23 cellular contexts compared by ENCODE assay signal in the genomic region with DNA sequence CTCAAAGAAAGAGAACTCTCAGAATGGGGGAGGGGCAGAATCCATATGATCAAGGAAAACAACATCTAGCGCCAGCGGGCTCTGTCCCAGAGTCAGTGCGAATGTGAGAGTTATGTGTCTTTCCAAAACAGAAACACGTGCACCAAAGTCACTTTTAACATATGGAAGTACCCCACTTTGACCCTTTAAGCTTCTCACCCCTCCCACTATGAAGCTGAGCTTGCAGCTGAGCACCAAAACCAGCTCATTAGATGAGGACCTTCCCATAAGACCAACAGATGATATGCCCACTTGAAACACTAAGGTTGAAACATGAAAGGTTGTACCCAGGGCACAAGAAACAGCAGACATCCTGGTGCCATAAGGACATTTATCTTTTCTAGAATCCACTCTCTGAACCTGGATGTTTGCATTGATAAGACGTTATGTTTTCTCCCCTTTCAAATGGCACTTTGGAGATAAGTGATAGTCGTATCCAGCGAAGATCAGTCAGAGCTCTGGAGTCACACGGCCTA.
"Had no signal": no experiment of that assay in that cellular context is flagged by ENCODE, and none has a peak within 500 bp of the region (broad histone marks: within the 10 kb centered on the region; RNA-seq: fewer than 3 reads in every experiment).

No MANE protein-coding gene starts in this region.

- H3K4me3 ChIP-seq: lung, pancreas, psoas muscle, skin epidermis, stomach, testis had no signal

- H3K27me3 ChIP-seq: foreskin keratinocyte, pancreas, stomach, testis had no signal

- H3K27ac Mint-ChIP-seq: activated naive CD4-positive, alpha-beta T cell treated with anti-CD3 and anti-CD28 coated beads, Interleukin-2, amount 10 ng/mL, durations not matched to agents 7 days and 5 days; activated T-helper 2 cell treated with anti-CD3 and anti-CD28 coated beads, Interferon-gamma antibody, Interleukin-2, Interleukin-4, amounts not matched to agents 10 μg/mL and 5 μg/mL and 100 μg/mL, durations not matched to agents 14 hours and 24 hours and 36 hours; mesothelial cell of epicardium; nephron progenitor cell; stimulated activated memory B cell treated with anti-CD40 and anti-IgM and Interleukin-4, amounts not matched to agents 10 μg/mL and 1 μg/mL and 100 μg/mL, for 72 hours; T-helper 1 cell treated with Interleukin-12 subunit alpha and Interleukin-12 subunit beta and Interleukin-4 antibody, amounts not matched to agents 30 μg/mL and 1 μg/mL, for 36 hours; type B pancreatic cell had no signal

- H3K36me3 Mint-ChIP-seq: stimulated activated memory B cell treated with anti-CD40 and anti-IgM and Interleukin-4, amounts not matched to agents 10 μg/mL and 1 μg/mL and 100 μg/mL, for 72 hours had no signal

- H3K9me3 ChIP-seq: pancreas, psoas muscle, stomach, testis had no signal

- H3K4me1 ChIP-seq: foreskin keratinocyte had no signal

- H3K27me3 Mint-ChIP-seq: activated naive CD4-positive, alpha-beta T cell treated with anti-CD3 and anti-CD28 coated beads, Interleukin-2, amount 10 ng/mL, durations not matched to agents 7 days and 5 days; type B pancreatic cell had no signal

- DNase-seq: activated CD4-positive, alpha-beta T cell treated with anti-CD3 and anti-CD28 coated beads for 4 hours; activated CD4-positive, alpha-beta T cell treated with anti-CD3 and anti-CD28 coated beads, Interleukin-2, amount 50 U/mL, for 48 hours; activated CD4-positive, CD25-positive, alpha-beta regulatory T cell; activated CD8-positive, alpha-beta memory T cell treated with anti-CD3 and anti-CD28 coated beads, Interleukin-2, amount 50 U/mL, for 48 hours; activated naive CD4-positive, alpha-beta T cell treated with anti-CD3 and anti-CD28 coated beads, Interleukin-2, amount 10 ng/mL, durations not matched to agents 7 days and 5 days; activated T-cell treated with anti-CD3 and anti-CD28 coated beads, Interleukin-2, amount 50 U/mL, for 4 hours; foreskin keratinocyte; nephron progenitor cell; pancreas; psoas muscle; right cardiac atrium; stimulated activated CD4-positive, alpha-beta T cell treated with anti-CD3 and anti-CD28 coated beads, Interleukin-2, amount 100 ng/mL, for 24 hours; stomach; testis had no signal

- H3K27ac ChIP-seq: epithelial cell of prostate, foreskin keratinocyte, pancreas, psoas muscle, testis had no signal

- ATAC-seq: activated T-cell treated with anti-CD3 and anti-CD28 coated beads, Interleukin-2, amount 50 U/mL, for 4 hours; foreskin keratinocyte; left lobe of liver; pancreas; psoas muscle; right cardiac atrium; stimulated activated memory B cell treated with anti-CD40 and anti-IgM and Interleukin-4, amounts not matched to agents 10 μg/mL and 1 μg/mL and 100 μg/mL, for 72 hours had no signal

- H3K9me3 Mint-ChIP-seq: activated naive CD4-positive, alpha-beta T cell treated with anti-CD3 and anti-CD28 coated beads, Interleukin-2, amount 10 ng/mL, durations not matched to agents 7 days and 5 days; activated T-cell treated with anti-CD3 and anti-CD28 coated beads, Interleukin-2, amount 50 U/mL, for 4 hours; activated T-helper 2 cell treated with anti-CD3 and anti-CD28 coated beads, Interferon-gamma antibody, Interleukin-2, Interleukin-4, amounts not matched to agents 10 μg/mL and 5 μg/mL and 100 μg/mL, durations not matched to agents 14 hours and 24 hours and 36 hours; mesothelial cell of epicardium; nephron progenitor cell; stimulated activated memory B cell treated with anti-CD40 and anti-IgM and Interleukin-4, amounts not matched to agents 10 μg/mL and 1 μg/mL and 100 μg/mL, for 72 hours; T-helper 1 cell treated with Interleukin-12 subunit alpha and Interleukin-12 subunit beta and Interleukin-4 antibody, amounts not matched to agents 30 μg/mL and 1 μg/mL, for 36 hours; type B pancreatic cell had no signal

- H3K4me3 Mint-ChIP-seq: activated naive CD4-positive, alpha-beta T cell treated with anti-CD3 and anti-CD28 coated beads, Interleukin-2, amount 10 ng/mL, durations not matched to agents 7 days and 5 days; activated T-cell treated with anti-CD3 and anti-CD28 coated beads, Interleukin-2, amount 50 U/mL, for 4 hours; mesothelial cell of epicardium; nephron progenitor cell; stimulated activated memory B cell treated with anti-CD40 and anti-IgM and Interleukin-4, amounts not matched to agents 10 μg/mL and 1 μg/mL and 100 μg/mL, for 72 hours; T-helper 1 cell treated with Interleukin-12 subunit alpha and Interleukin-12 subunit beta and Interleukin-4 antibody, amounts not matched to agents 30 μg/mL and 1 μg/mL, for 36 hours; type B pancreatic cell had no signal
